In the genomic region with DNA sequence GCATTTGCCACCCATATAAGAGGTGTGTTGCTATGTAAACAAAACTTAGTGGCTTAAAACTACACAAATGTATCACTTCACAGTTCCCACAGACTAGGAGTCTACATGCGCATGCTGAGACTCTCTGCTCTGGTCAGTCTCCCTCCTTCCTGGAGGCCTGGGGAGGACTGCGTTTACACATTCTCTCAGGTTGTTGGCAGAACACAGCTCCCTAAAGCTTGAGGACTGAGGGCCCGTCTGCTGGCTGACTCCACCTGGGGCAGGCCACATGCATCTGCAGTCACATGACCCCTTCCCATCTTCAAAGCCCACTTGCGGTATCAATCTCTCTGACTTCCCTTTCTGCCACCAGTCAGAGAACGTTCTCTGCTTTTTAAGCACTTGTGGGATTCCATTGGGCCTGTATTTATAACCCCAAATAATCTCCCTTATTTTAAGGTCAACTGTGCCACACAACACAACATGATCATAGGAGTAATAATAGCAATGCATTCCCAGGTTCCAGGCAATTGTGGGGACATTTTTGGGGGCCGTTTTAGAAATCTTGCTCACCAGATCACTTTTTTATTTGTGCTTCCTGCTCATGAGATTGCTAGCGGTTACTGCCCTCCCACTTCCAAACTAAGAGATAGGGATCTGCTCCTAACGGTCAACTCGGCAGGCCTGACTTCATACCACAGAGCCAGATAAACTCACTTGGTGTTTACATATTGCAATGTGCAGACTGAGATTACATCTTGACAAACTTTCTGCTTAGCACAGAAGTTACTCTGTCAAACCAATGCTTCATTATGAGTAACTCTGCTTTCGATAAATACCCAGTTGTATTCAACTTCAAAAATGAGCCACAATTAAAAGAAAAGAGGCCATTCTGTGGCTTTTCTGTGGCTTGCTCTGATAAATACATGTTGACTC, we compare ENCODE assay signal across 7 cellular contexts.
DNase-seq lines count a peak whose midpoint lies in the region; ATAC-seq, FAIRE-seq and TF ChIP-seq lines count a peak whose summit lies in the region.

No MANE protein-coding gene starts in this region.

- H2BK12ac ChIP-seq in H1 (ENCODE audit: low read depth, low read length): 0 out of 2 replicates have a peak overlapping the region, but pooled peaks have one; percentile 20

- H3K4me1 ChIP-seq in H1 (replicated peaks in 1 of 4; ENCODE audit: control insufficient read depth in 3 of 4, insufficient read depth in 4 of 4, low read length in 3 of 4) (peaks cover 2 to 9% (median 6%) of the 10 kb centered on the region in 4 experiments; a peak in 6 of 7 replicates), pancreas (peaks cover 3 to 21% (median 14%) of the 10 kb centered on the region in 3 donors)

- no peak overlapping the region for H2BK15ac ChIP-seq in H1 (ENCODE audit: low read length)

- H3K27ac Mint-ChIP-seq in activated CD4-positive, alpha-beta T cell treated with anti-CD3 and anti-CD28 coated beads for 36 hours: peak overlapping the region; percentile 90

- no peak overlapping the region for H3K4me3 Mint-ChIP-seq in activated CD4-positive, alpha-beta T cell treated with anti-CD3 and anti-CD28 coated beads for 36 hours

- no peak overlapping the region for H2BK5ac ChIP-seq in H1 (ENCODE audit: low read depth, low read length)

- H2AK5ac ChIP-seq in H1 (ENCODE audit: low read depth, low read length): no peak overlapping the region

- WGBS in H1 (ENCODE audit: extremely low coverage in 1 of 2, insufficient coverage in 1 of 2, insufficient read length in 1 of 2, insufficient replicate concordance in 2 of 2, low coverage in 1 of 2, low lambda C conversion rate in 2 of 2, missing lambda C conversion rate in 1 of 2), 2 experiments: 79% methylated on average over 10 of the region's 10 CpGs; no CpG with 5 or more reads in 1 of the 2 experiments
- 54 to 57% methylated on average over 10 of the region's 10 CpGs for WGBS in pancreas, 2 donors

- no peaks in the 10 kb centered on the region for H3K36me3 Mint-ChIP-seq in activated CD4-positive, alpha-beta T cell treated with anti-CD3 and anti-CD28 coated beads for 36 hours (ENCODE audit: low read depth)

- no peak overlapping the region for H3K9ac ChIP-seq in H1 (replicated peaks in 1 of 4; ENCODE audit: extremely low read depth in 1 of 4, low read depth in 3 of 4, low read length in 3 of 4)

- FAIRE-seq in H1 (lab: Jason Lieb, UNC): no peak
- no peak for FAIRE-seq in pancreas (lab: Jason Lieb, UNC)

- no peak overlapping the region for H2AFZ ChIP-seq in H1 (ENCODE audit: low read length)

- H3K18ac ChIP-seq in H1 (ENCODE audit: extremely low read depth, low read length): no peak overlapping the region

- CTCF ChIA-PET in activated CD4-positive, alpha-beta T cell treated with anti-CD3 and anti-CD28 coated beads for 36 hours (lab: Charles Lee): interaction anchor here (0.6 kb wide), 1 partner anchor 669 kb away, joined by 4 read pairs; no protein-coding TSS in a partner anchor
- CTCF ChIA-PET in H1 (lab: Charles Lee; ENCODE audit: partially characterized antibody): interaction anchor here (1.2 kb wide), 1 partner anchor 17 kb away, joined by 3 read pairs; no protein-coding TSS in a partner anchor

- H3K9me3 ChIP-seq in H1 (ENCODE audit: insufficient read depth in 2 of 2, low read depth in 1 of 2, low read length in 1 of 2): no peaks in the 10 kb centered on the region
- no peaks in the 10 kb centered on the region for H3K9me3 ChIP-seq in pancreas

- no peak for TF ChIP-seq POLR2A in H1 (IDR thresholded peaks at IDR 0.05; ENCODE audit: control extremely low read depth in 1 of 2, low read depth in 2 of 2, low read length in 2 of 2)

- H4K5ac ChIP-seq in H1 (ENCODE audit: insufficient read length, low read depth, low read length): no peak overlapping the region

- H3K27me3 Mint-ChIP-seq in activated CD4-positive, alpha-beta T cell treated with anti-CD3 and anti-CD28 coated beads for 36 hours: no peaks in the 10 kb centered on the region

- H4K20me1 ChIP-seq in H1 (replicated peaks in 1 of 2; ENCODE audit: control insufficient read depth in 1 of 2, insufficient read depth in 2 of 2, low read length in 2 of 2): no peaks in the 10 kb centered on the region

- H3K4ac ChIP-seq in H1 (replicated peaks; ENCODE audit: insufficient read length, low read depth, low read length): no peak overlapping the region

- no peak; a peak in 1 of 4 replicates for TF ChIP-seq RAD21 in H1 (IDR thresholded peaks at IDR 0.05 in 1 of 2, conservative IDR thresholded peaks at IDR 0.05 in 1 of 2; ENCODE audit: low read depth in 2 of 2, low read length in 2 of 2)

- H4K8ac ChIP-seq in H1 (ENCODE audit: extremely low read depth, insufficient read depth, low read length): no peak overlapping the region

- peaks cover 0 to 12% of the 10 kb centered on the region in 2 experiments; a peak in 1 of 4 replicates for H3K79me2 ChIP-seq in H1 (ENCODE audit: control insufficient read depth in 1 of 2, insufficient read depth in 2 of 2, low read length in 2 of 2)

- peak in 1 of 3 experiments; percentile 1; a peak in 1 of 4 replicates for TF ChIP-seq CTCF in H1 (IDR thresholded peaks at IDR 0.05; ENCODE audit: control extremely low read depth in 1 of 3, insufficient read depth in 1 of 3, low read depth in 1 of 3, low read length in 3 of 3)
- TF ChIP-seq CTCF in pancreas (IDR thresholded peaks at IDR 0.05): no peak

- H3K4me1 Mint-ChIP-seq in activated CD4-positive, alpha-beta T cell treated with anti-CD3 and anti-CD28 coated beads for 36 hours: peaks cover 16% of the 10 kb centered on the region

- H3K9me3 Mint-ChIP-seq in activated CD4-positive, alpha-beta T cell treated with anti-CD3 and anti-CD28 coated beads for 36 hours (ENCODE audit: low read depth): no peaks in the 10 kb centered on the region

- H3K36me3 ChIP-seq in H1 (ENCODE audit: control insufficient read depth in 2 of 4, insufficient read depth in 4 of 4, low read length in 3 of 4): no peaks in the 10 kb centered on the region
- H3K36me3 ChIP-seq in pancreas: no peaks in the 10 kb centered on the region

- ATAC-seq in HG02938 (IDR thresholded peaks at IDR 0.05; ENCODE audit: unreplicated experiment) (peak; percentile 47), pancreas (peak; percentile 41 to 70 (median 58))
- peak; percentile 86 for ATAC-seq in activated CD4-positive, alpha-beta T cell treated with anti-CD3 and anti-CD28 coated beads for 36 hours

- intact Hi-C loops in activated CD4-positive, alpha-beta T cell treated with anti-CD3 and anti-CD28 coated beads for 36 hours (cut with DNase I, micrococcal nuclease): loop anchor here (1.0 to 5.0 kb wide), 3 partner anchors 112 to 202 kb away; partner anchors contain the start of gene ZFAND4 (in 1 of the 2)
- intact Hi-C loops in pancreas (cut with DNase I): loop anchor here in 1 of 3 donors (10.0 kb wide), 1 partner anchor 114 kb away; no protein-coding TSS in a partner anchor

- H3K27ac ChIP-seq in H1 (ENCODE audit: low read depth, low read length) (no peak overlapping the region), pancreas (peak overlapping the region in 3 of 4 donors; percentile 2 to 53 (median 12))

- H3K56ac ChIP-seq in H1 (replicated peaks; ENCODE audit: insufficient read length, low read depth, low read length): no peak overlapping the region

- no peak overlapping the region for H4K91ac ChIP-seq in H1 (replicated peaks; ENCODE audit: insufficient read length, low read length)

- H3K27me3 ChIP-seq in H1 (replicated peaks in 1 of 4; ENCODE audit: control insufficient read depth in 3 of 4, extremely low read depth in 1 of 4, insufficient read depth in 3 of 4, low read length in 3 of 4) (no peaks in the 10 kb centered on the region), pancreas (no peaks in the 10 kb centered on the region)

- H3K23me2 ChIP-seq in H1 (ENCODE audit: low read depth, low read length): no peaks in the 10 kb centered on the region

- no peak for TF ChIP-seq EP300 in H1 (IDR thresholded peaks at IDR 0.05; ENCODE audit: borderline replicate concordance in 1 of 2, low read depth in 2 of 2, low read length in 2 of 2)

- H3K79me1 ChIP-seq in H1 (ENCODE audit: low read depth, low read length): peaks cover 7% of the 10 kb centered on the region; the same call in 1 of the 2 replicates

- POLR2A ChIA-PET in activated CD4-positive, alpha-beta T cell treated with anti-CD3 and anti-CD28 coated beads for 36 hours (lab: Charles Lee): interaction anchor here (0.6 kb wide), 1 partner anchor 207 kb away, joined by 3 read pairs; no protein-coding TSS in a partner anchor
- POLR2A ChIA-PET in H1 (lab: Charles Lee; ENCODE audit: partially characterized antibody): interaction anchor here (0.6 kb wide), 1 partner anchor 44 kb away, joined by 3 read pairs; no protein-coding TSS in a partner anchor

- H3K4me2 ChIP-seq in H1 (ENCODE audit: insufficient read depth in 1 of 2, low read depth in 2 of 2, low read length in 2 of 2): no peak overlapping the region

- no peak overlapping the region for H3K4me3 ChIP-seq in H1 (ENCODE audit: extremely low read depth in 1 of 4, insufficient read depth in 2 of 4, low read depth in 3 of 4, low read length in 4 of 4)
- no peak overlapping the region for H3K4me3 ChIP-seq in pancreas

- no peak overlapping the region for H2BK20ac ChIP-seq in H1 (ENCODE audit: low read length)

- H3K14ac ChIP-seq in H1 (ENCODE audit: insufficient read length): no peak overlapping the region

- no peak overlapping the region for H3K23ac ChIP-seq in H1 (ENCODE audit: insufficient read length)

- peak; percentile 69 for DNase-seq in activated CD4-positive, alpha-beta T cell treated with anti-CD3 and anti-CD28 coated beads for 36 hours
- DNase-seq in H1 (ENCODE audit: low read depth in 1 of 2, low spot score in 2 of 2) (no peak), pancreas (no peak), DMS53 (lab: John Stamatoyannopoulos, UW) (no peak), NCI-H187 treated with DMSO at 0.1 percent for 48 hours (lab: John Stamatoyannopoulos, UW) (no peak), NCI-H2107 treated with DMSO at 0.1 percent for 48 hours (lab: John Stamatoyannopoulos, UW; ENCODE audit: unreplicated experiment) (no peak)

- H2BK120ac ChIP-seq in H1 (replicated peaks; ENCODE audit: low read depth, low read length): no peak overlapping the region

TF ChIP-seq in H1, 55 proteins besides CTCF, POLR2A, EP300 and RAD21 (continues in another document):
- TF ChIP-seq SIN3A (conservative IDR thresholded peaks at IDR 0.05 in 1 of 2, IDR thresholded peaks at IDR 0.05 in 1 of 2; ENCODE audit: low read depth in 1 of 2, low read length in 2 of 2) (0 out of 4 replicates have a peak, but pooled peaks of 1 of the 2 experiments have one; percentile 23), SP4 (IDR thresholded peaks at IDR 0.05; ENCODE audit: low read length) (peak; percentile 68; the same call in 1 of the 2 replicates), TCF12 (IDR thresholded peaks at IDR 0.05; ENCODE audit: low read depth, low read length) (0 out of 2 replicates have a peak, but pooled peaks have one; percentile 13), MAX (IDR thresholded peaks at IDR 0.05) (peak; percentile 76), POU5F1 (IDR thresholded peaks at IDR 0.05; ENCODE audit: low read depth, low read length) (no peak)
